9 cellular contexts compared by ENCODE assay signal in genomic region chr18:21851327-21851961, GRCh38.
DNase-seq lines count a peak whose midpoint lies in the region; ATAC-seq and TF ChIP-seq lines count a peak whose summit lies in the region.
"Had no signal": no experiment of that assay in that cellular context is flagged by ENCODE, and none has a peak within 500 bp of the region (broad histone marks: within the 10 kb centered on the region; RNA-seq: fewer than 3 reads in every experiment).

No MANE protein-coding gene starts in this region.

- no peaks in the 10 kb centered on the region for H3K9me3 ChIP-seq in breast epithelium
- no peaks in the 10 kb centered on the region for H3K9me3 ChIP-seq in left ventricle myocardium inferior (replicated peaks)

- peaks cover 15% of the 10 kb centered on the region for H3K36me3 Mint-ChIP-seq in MCF 10A (ENCODE audit: insufficient read depth, unreplicated experiment)
- H3K36me3 Mint-ChIP-seq in type B pancreatic cell = peaks cover 27% of the 10 kb centered on the region

- H3K27me3 ChIP-seq in breast epithelium (no peaks in the 10 kb centered on the region), left ventricle myocardium inferior (ENCODE audit: low read depth) (no peaks in the 10 kb centered on the region)

- H3K4me1 ChIP-seq in breast epithelium (no peaks in the 10 kb centered on the region), left ventricle myocardium inferior (no peaks in the 10 kb centered on the region)

- no peak overlapping the region for H3K4me3 Mint-ChIP-seq in MCF 10A (ENCODE audit: unreplicated experiment)
- H3K4me3 Mint-ChIP-seq in type B pancreatic cell = no peak overlapping the region
- H3K4me3 Mint-ChIP-seq: central memory CD8-positive, alpha-beta T cell had no signal

- H3K9me3 Mint-ChIP-seq in MCF 10A (ENCODE audit: unreplicated experiment) = no peaks in the 10 kb centered on the region
- H3K9me3 Mint-ChIP-seq in type B pancreatic cell = no peaks in the 10 kb centered on the region
- H3K9me3 Mint-ChIP-seq: central memory CD8-positive, alpha-beta T cell had no signal

- H3K27me3 Mint-ChIP-seq in MCF 10A (ENCODE audit: insufficient read depth, unreplicated experiment) (no peaks in the 10 kb centered on the region), type B pancreatic cell (no peaks in the 10 kb centered on the region)
- H3K27me3 Mint-ChIP-seq: central memory CD8-positive, alpha-beta T cell had no signal

- H3K4me3 ChIP-seq in breast epithelium (no peak overlapping the region), left ventricle myocardium inferior (no peak overlapping the region)

- TF ChIP-seq CTCF in MCF 10A (IDR thresholded peaks at IDR 0.05; ENCODE audit: unreplicated experiment) (peak; percentile 29), breast epithelium (IDR thresholded peaks at IDR 0.05) (peak in 1 of 3 donors; percentile 16), left ventricle myocardium inferior (IDR thresholded peaks at IDR 0.05; ENCODE audit: borderline replicate concordance) (peak; percentile 60), type B pancreatic cell (conservative IDR thresholded peaks at IDR 0.05) (peak; percentile 53)

- CTCF ChIA-PET in MCF 10A (lab: Yijun Ruan, JAX) = interaction anchor here (0.7 to 5.1 kb wide), 6 partner anchors 10 to 220 kb away, joined by 3 to 25 read pairs (median 4); no protein-coding TSS in a partner anchor

- POLR2A ChIA-PET in MCF 10A (lab: Yijun Ruan, JAX) = no interaction called here

- DNase-seq in MCF 10A (ENCODE audit: unreplicated experiment) (peak; percentile 25), breast epithelium (ENCODE audit: low spot score in 2 of 2) (no peak), RPMI8226 (peak; percentile 21), left ventricle myocardium inferior (no peak), type B pancreatic cell (ENCODE audit: extremely low spot score, unreplicated experiment) (no peak), activated gamma-delta T cell (lab: John Stamatoyannopoulos, UW) (no peak)
- no peak for DNase-seq in stimulated activated CD4-positive, alpha-beta T cell treated with anti-CD3 and anti-CD28 coated beads, Interleukin-4, amount 100 ng/mL, for 1 hour

- no peaks in the 10 kb centered on the region for H3K4me1 Mint-ChIP-seq in MCF 10A (ENCODE audit: insufficient read depth, unreplicated experiment)
- peaks cover 4% of the 10 kb centered on the region for H3K4me1 Mint-ChIP-seq in type B pancreatic cell (ENCODE audit: unreplicated experiment)

- H3K27ac Mint-ChIP-seq in MCF 10A (ENCODE audit: low read depth, unreplicated experiment) (no peak overlapping the region), type B pancreatic cell (no peak overlapping the region)

- no peaks in the 10 kb centered on the region for H3K36me3 ChIP-seq in breast epithelium
- peaks cover 22% of the 10 kb centered on the region for H3K36me3 ChIP-seq in left ventricle myocardium inferior

- no peak overlapping the region for H3K27ac ChIP-seq in breast epithelium
- no peak overlapping the region for H3K27ac ChIP-seq in left ventricle myocardium inferior (replicated peaks)

- ATAC-seq in esophagus mucosa = no peak

- intact Hi-C loops in MCF 10A (cut with micrococcal nuclease) (loop anchor here (1.0 to 10.0 kb wide), 3 partner anchors 217 to 657 kb away; no protein-coding TSS in a partner anchor), breast epithelium (cut with DNase I; ENCODE audit: low total_unique reads) (no loop called here), left ventricle myocardium inferior (cut with micrococcal nuclease) (no loop called here)

- no peak for TF ChIP-seq POLR2A in breast epithelium (IDR thresholded peaks at IDR 0.05)

- BruUV-seq in MCF 10A (replicated peaks; lab: Mats Ljungman, UMichigan) = no TSS peak

Comparison
In these comparisons a context has a peak if more than half of its experiments do, and no peak if none do; other contexts are left out.
1. DNase-seq: peak in MCF 10A (single experiment) and RPMI8226 (single experiment); none in breast epithelium (0 of 2), left ventricle myocardium inferior (single experiment), type B pancreatic cell (single experiment), activated gamma-delta T cell (single experiment) and stimulated activated CD4-positive, alpha-beta T cell treated with anti-CD3 and anti-CD28 coated beads, Interleukin-4, amount 100 ng/mL, for 1 hour (single experiment).